Comparison of ENCODE assay signal across 19 cellular contexts in genomic region chr1:173445656-173446055, GRCh38.
"Had no signal": no experiment of that assay in that cellular context is flagged by ENCODE, and none has a peak within 500 bp of the region (broad histone marks: within the 10 kb centered on the region; RNA-seq: fewer than 3 reads in every experiment).

No MANE protein-coding gene starts in this region.

- ATAC-seq: left colon had no signal

- H3K9me3 ChIP-seq: colonic mucosa, esophagus squamous epithelium, ovary, thoracic aorta, uterus had no signal

- H3K4me3 ChIP-seq: adrenal gland, colonic mucosa, esophagus squamous epithelium, lung, ovary, thoracic aorta, uterus had no signal

- DNase-seq: activated CD4-positive, alpha-beta T cell treated with anti-CD3 and anti-CD28 coated beads for 48 hours; activated CD8-positive, alpha-beta T cell treated with anti-CD3 and anti-CD28 coated beads for 36 hours; activated effector memory CD4-positive, alpha-beta T cell treated with anti-CD3 and anti-CD28 coated beads, Interleukin-2, amount 50 U/mL, for 16 hours; activated T-cell treated with anti-CD3 and anti-CD28 coated beads, Interleukin-2, amount 50 U/mL, for 4 hours; adrenal gland; central memory CD4-positive, alpha-beta T cell; colonic mucosa; esophagus squamous epithelium; immature natural killer cell; left colon; midbrain; ovary; stimulated activated CD4-positive, alpha-beta T cell treated with anti-CD3 and anti-CD28 coated beads, Interleukin-12 subunit alpha, Interleukin-12 subunit beta, amount 100 ng/mL, for 4 hours; stimulated activated CD4-positive, alpha-beta T cell treated with anti-CD3 and anti-CD28 coated beads, Interleukin-2, amount 100 ng/mL, for 24 hours; uterus had no signal

- H3K36me3 ChIP-seq: adrenal gland, colonic mucosa, esophagus squamous epithelium, ovary, thoracic aorta, uterus had no signal

- H3K4me1 ChIP-seq: adrenal gland, colonic mucosa, uterus had no signal

- H3K27ac ChIP-seq: adrenal gland, colonic mucosa, ovary, thoracic aorta, uterus, VCaP had no signal

- H3K4me3 Mint-ChIP-seq: activated CD8-positive, alpha-beta T cell treated with anti-CD3 and anti-CD28 coated beads for 36 hours; activated naive CD4-positive, alpha-beta T cell treated with anti-CD3 and anti-CD28 coated beads, Interleukin-2, amount 50 U/mL, for 24 hours; activated T-cell treated with anti-CD3 and anti-CD28 coated beads, Interleukin-2, amount 50 U/mL, for 4 hours; immature natural killer cell had no signal

- H3K27me3 ChIP-seq: adrenal gland, colonic mucosa, esophagus squamous epithelium, ovary, uterus had no signal

- H3K27me3 Mint-ChIP-seq: activated CD8-positive, alpha-beta T cell treated with anti-CD3 and anti-CD28 coated beads for 36 hours; activated naive CD4-positive, alpha-beta T cell treated with anti-CD3 and anti-CD28 coated beads, Interleukin-2, amount 50 U/mL, for 24 hours had no signal

- H3K27ac Mint-ChIP-seq: activated CD8-positive, alpha-beta T cell treated with anti-CD3 and anti-CD28 coated beads for 36 hours; activated naive CD4-positive, alpha-beta T cell treated with anti-CD3 and anti-CD28 coated beads, Interleukin-2, amount 50 U/mL, for 24 hours had no signal
